Comparison of ENCODE assay signal across 8 cellular contexts in genomic region chr21:31180256-31181088, GRCh38.
A peak's percentile ranks its signal among the peaks of the same experiment; 100 is the strongest.
DNase-seq lines count a peak whose midpoint lies in the region; ATAC-seq, FAIRE-seq and TF ChIP-seq lines count a peak whose summit lies in the region.

No MANE protein-coding gene starts in this region.

- no peak for ATAC-seq in GM19023 (IDR thresholded peaks at IDR 0.05; ENCODE audit: unreplicated experiment)

- peak; percentile 45 for DNase-seq in BE2C
- DNase-seq in GM13977 (ENCODE audit: low spot score): peak; percentile 49
- peak; percentile 45 for DNase-seq in NCI-H2227 treated with DMSO at 0.1 percent for 48 hours (lab: John Stamatoyannopoulos, UW)
- peak; percentile 44 for DNase-seq in astrocyte of the cerebellum (ENCODE audit: low read depth)
- DNase-seq in COLO668 (lab: John Stamatoyannopoulos, UW; ENCODE audit: unreplicated experiment): no peak
- no peak for DNase-seq in colonic mucosa

- no peaks in the 10 kb centered on the region for H3K9me3 ChIP-seq in BE2C
- no peaks in the 10 kb centered on the region for H3K9me3 ChIP-seq in colonic mucosa

- H3K4me1 ChIP-seq in BE2C: peaks cover 13% of the 10 kb centered on the region
- no peaks in the 10 kb centered on the region for H3K4me1 ChIP-seq in colonic mucosa

- in situ Hi-C loops in GM13977 (cut with MboI; ENCODE audit: low pct_unique_long_range_greater_than_20kb, low sequenced_read_pairs, unreplicated experiment): loop anchor here (10.0 kb wide), 1 partner anchor 76 kb away; no protein-coding TSS in a partner anchor
- in situ Hi-C loops in astrocyte of the cerebellum (cut with HindIII; ENCODE audit: low sequenced_read_pairs): no loop called here

- FAIRE-seq in islet of Langerhans (lab: Jason Lieb, UNC): peak; percentile 98

- no peak overlapping the region for H3K9ac ChIP-seq in colonic mucosa (ENCODE audit: low read depth in 2 of 2, low read length in 2 of 2)

- no peak overlapping the region for H3K4me3 ChIP-seq in BE2C (ENCODE audit: low read depth, low read length)
- no peak overlapping the region for H3K4me3 ChIP-seq in astrocyte of the cerebellum (ENCODE audit: low read depth, low read length)
- no peak overlapping the region for H3K4me3 ChIP-seq in colonic mucosa

- H3K27me3 ChIP-seq in BE2C (no peaks in the 10 kb centered on the region), colonic mucosa (no peaks in the 10 kb centered on the region)

- intact Hi-C loops in colonic mucosa (cut with DNase I): no loop called here

- no peak overlapping the region for H3K27ac ChIP-seq in colonic mucosa

- H3K36me3 ChIP-seq in BE2C (no peaks in the 10 kb centered on the region), colonic mucosa (no peaks in the 10 kb centered on the region)

- peak; percentile 74 for TF ChIP-seq CTCF in BE2C (IDR thresholded peaks at IDR 0.05; ENCODE audit: low read depth, low read length)
- peak; percentile 47 for TF ChIP-seq CTCF in GM13977 (IDR thresholded peaks at IDR 0.05; ENCODE audit: extremely low read depth, insufficient read depth, missing control alignments)
- TF ChIP-seq CTCF in astrocyte of the cerebellum (IDR thresholded peaks at IDR 0.05; ENCODE audit: low read depth, low read length, missing control alignments): peak; percentile 53
- no peak for TF ChIP-seq CTCF in colonic mucosa (IDR thresholded peaks at IDR 0.05)

Comparison
In these comparisons a context has a peak if more than half of its experiments do, and no peak if none do; other contexts are left out.
1. DNase-seq: peak in BE2C (single experiment), GM13977 (single experiment), NCI-H2227 treated with DMSO at 0.1 percent for 48 hours (single experiment) and astrocyte of the cerebellum (single experiment); none in COLO668 (single experiment) and colonic mucosa (single experiment).